Comparison of ENCODE assay signal across 12 cellular contexts in the genomic region with DNA sequence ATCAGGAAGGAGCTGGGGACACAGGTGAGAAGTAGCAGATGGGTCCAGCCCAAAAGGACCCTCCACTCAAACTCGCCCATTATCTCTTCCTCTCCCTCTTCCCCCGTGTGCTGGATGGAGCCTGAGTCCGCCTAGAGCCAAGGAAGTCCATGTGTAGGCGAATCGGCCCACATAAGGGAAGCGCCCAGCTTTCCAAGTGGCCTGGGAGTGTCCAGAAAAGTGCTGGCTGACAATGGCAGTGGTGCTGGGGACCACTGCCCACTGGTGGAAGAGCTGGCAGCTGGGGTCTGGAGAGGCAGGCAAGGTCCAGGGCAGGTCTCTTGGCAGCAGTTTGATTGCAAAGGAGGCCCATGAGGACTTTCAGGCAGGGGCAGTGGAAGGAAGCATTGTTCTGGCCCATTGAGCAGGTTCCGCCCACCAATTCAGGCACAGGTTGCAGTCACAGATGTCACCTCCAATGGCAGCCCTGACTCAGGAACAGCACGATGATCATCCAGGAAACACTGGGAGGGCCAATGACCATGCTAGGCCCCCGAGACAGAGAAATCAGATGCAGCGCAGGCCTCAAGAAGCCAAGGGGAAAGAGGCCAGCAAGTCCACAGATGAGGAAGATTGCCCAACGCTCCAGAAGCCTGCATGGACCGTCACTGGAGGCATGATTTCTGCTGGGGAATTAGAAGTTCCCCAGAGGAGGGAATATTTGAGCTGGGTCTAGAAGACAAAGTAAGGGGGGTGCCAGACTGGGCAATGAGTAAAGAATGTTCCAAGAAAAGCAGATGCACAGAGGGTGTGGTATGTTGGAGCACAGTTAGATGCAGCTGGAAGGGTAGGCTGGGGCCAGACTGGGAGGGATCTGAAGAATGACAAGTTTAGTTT. TPM values are rescaled to one million over a fixed set of nuclear protein-coding genes. Genes with fewer than 3 reads are reported as not detected.
DNase-seq lines count a peak whose midpoint lies in the region; ATAC-seq, FAIRE-seq and TF ChIP-seq lines count a peak whose summit lies in the region.
"Had no signal": no experiment of that assay in that cellular context is flagged by ENCODE, and none has a peak within 500 bp of the region (broad histone marks: within the 10 kb centered on the region; RNA-seq: fewer than 3 reads in every experiment).

No MANE protein-coding gene starts in this region.

- H3K4me3 Mint-ChIP-seq in GM23338, result peak overlapping the region; percentile 91

- no peak overlapping the region for H4K5ac ChIP-seq in H1 (ENCODE audit: insufficient read length, low read depth, low read length)

- FAIRE-seq in A549 (lab: Jason Lieb, UNC) (no peak), H1 (lab: Jason Lieb, UNC) (no peak), H54 (lab: Jason Lieb, UNC) (no peak)

- no peak overlapping the region for H3K14ac ChIP-seq in H1 (ENCODE audit: insufficient read length)

- H3K18ac ChIP-seq in H1 (ENCODE audit: extremely low read depth, low read length), result no peak overlapping the region; the same call in 1 of the 2 replicates

- H3K9ac ChIP-seq in H1 (replicated peaks in 1 of 4; ENCODE audit: extremely low read depth in 1 of 4, low read depth in 3 of 4, low read length in 3 of 4), result no peak overlapping the region

- H2BK20ac ChIP-seq in H1 (ENCODE audit: low read length), result no peak overlapping the region

- CTCF ChIA-PET in A549 (lab: Yijun Ruan, JAX), result interaction anchor here (0.6 to 32.8 kb wide), 11 partner anchors 5 to 111 kb away, joined by 3 to 851 read pairs (median 12); partner anchors contain the start of gene HAPLN3
- CTCF ChIA-PET in H1 (lab: Charles Lee; ENCODE audit: partially characterized antibody), result interaction anchor here (0.7 to 2.8 kb wide), 9 partner anchors 27 to 261 kb away, joined by 3 to 13 read pairs (median 3); no protein-coding TSS in a partner anchor

- peaks cover 22% of the 10 kb centered on the region for H3F3A ChIP-seq in GM23338 (replicated peaks; ENCODE audit: low read depth)

- no peak overlapping the region for H3K4me3 ChIP-seq in A549
- H3K4me3 ChIP-seq in GM23338, result peak overlapping the region; percentile 99
- peak overlapping the region in 2 of 4 experiments; percentile 74 to 89; a peak in 6 of 8 replicates for H3K4me3 ChIP-seq in H1 (ENCODE audit: extremely low read depth in 1 of 4, insufficient read depth in 2 of 4, low read depth in 3 of 4, low read length in 4 of 4)

- peak overlapping the region; percentile 90 for H3K27ac Mint-ChIP-seq in GM23338

- peaks cover 9% of the 10 kb centered on the region; the same call in 1 of the 2 replicates for H3K23me2 ChIP-seq in H1 (ENCODE audit: low read depth, low read length)

- TF ChIP-seq CTCF in A549 (IDR thresholded peaks at IDR 0.05), result no peak
- TF ChIP-seq CTCF in GM23338 (conservative IDR thresholded peaks at IDR 0.05; ENCODE audit: low read depth in 2 of 2), result no peak
- no peak for TF ChIP-seq CTCF in H1 (IDR thresholded peaks at IDR 0.05; ENCODE audit: control extremely low read depth in 1 of 3, insufficient read depth in 1 of 3, low read depth in 1 of 3, low read length in 3 of 3)

- H3K27me3 Mint-ChIP-seq in GM23338 (ENCODE audit: insufficient read depth, low read depth, poor library complexity), result peaks cover 14% of the 10 kb centered on the region
- H3K27me3 Mint-ChIP-seq: B cell had no signal

- H2BK12ac ChIP-seq in H1 (ENCODE audit: low read depth, low read length), result no peak overlapping the region

- no peaks in the 10 kb centered on the region for H3K9me2 ChIP-seq in GM23338 (ENCODE audit: insufficient read depth)

- TF ChIP-seq POLR2A in A549 (IDR thresholded peaks at IDR 0.05; ENCODE audit: low read length) (no peak), H1 (IDR thresholded peaks at IDR 0.05; ENCODE audit: control extremely low read depth in 1 of 2, low read depth in 2 of 2, low read length in 2 of 2) (no peak), H54 (IDR thresholded peaks at IDR 0.05; ENCODE audit: low read depth, low read length) (no peak)

- H4K91ac ChIP-seq in H1 (replicated peaks; ENCODE audit: insufficient read length, low read length), result no peak overlapping the region

- WGBS in A549 (ENCODE audit: missing lambda C conversion rate), result 91% methylated on average over 12 of the region's 12 CpGs
- 95% methylated on average over 11 of the region's 12 CpGs; no CpG with 5 or more reads in 1 of the 2 experiments for whole genome bisulfite sequencing in H1 (ENCODE audit: extremely low coverage in 1 of 2, insufficient coverage in 1 of 2, insufficient read length in 1 of 2, insufficient replicate concordance in 2 of 2, low coverage in 1 of 2, low lambda C conversion rate in 2 of 2, missing lambda C conversion rate in 1 of 2), 2 experiments

- H2AFZ ChIP-seq in GM23338 (no peak overlapping the region), H1 (ENCODE audit: low read length) (no peak overlapping the region)

- no peak for ATAC-seq in A549
- ATAC-seq in GM23338, result no peak
- ATAC-seq in left lobe of liver, result no peak
- ATAC-seq: lower lobe of right lung had no signal

- peaks cover 74% of the 10 kb centered on the region for H3K36me3 Mint-ChIP-seq in GM23338 (ENCODE audit: low read depth)

- peak overlapping the region in 1 of 2 experiments; percentile 89; a peak in 2 of 6 replicates for H3K27ac ChIP-seq in A549
- H3K27ac ChIP-seq in GM23338 (ENCODE audit: low read depth), result peak overlapping the region; percentile 66
- H3K27ac ChIP-seq in H1 (ENCODE audit: low read depth, low read length), result peak overlapping the region; percentile 17; the same call in 1 of the 2 replicates
- H3K27ac ChIP-seq: brain microvascular endothelial cell, lower lobe of right lung had no signal

- DNase-seq in A549 (ENCODE audit: low read depth in 1 of 2, low spot score in 1 of 2) (no peak), GM23338 (ENCODE audit: low spot score) (no peak), H1 (ENCODE audit: low read depth in 1 of 2, low spot score in 2 of 2) (no peak), myocyte (ENCODE audit: low read depth) (peak; percentile 24), H54 (ENCODE audit: insufficient read length, low spot score) (no peak), NCI-H1092 treated with DMSO at 0.1 percent for 48 hours (lab: John Stamatoyannopoulos, UW) (no peak), left lobe of liver (ENCODE audit: low spot score) (no peak), NCI-H1105 (lab: John Stamatoyannopoulos, UW) (no peak)
- DNase-seq: brain microvascular endothelial cell, lower lobe of right lung, retina had no signal

- H3K27me3 ChIP-seq in GM23338 (ENCODE audit: insufficient read depth) (no peaks in the 10 kb centered on the region), H1 (replicated peaks in 1 of 4; ENCODE audit: control insufficient read depth in 3 of 4, extremely low read depth in 1 of 4, insufficient read depth in 3 of 4, low read length in 3 of 4) (no peaks in the 10 kb centered on the region)
- H3K27me3 ChIP-seq: brain microvascular endothelial cell had no signal

- H3K4ac ChIP-seq in H1 (replicated peaks; ENCODE audit: insufficient read length, low read depth, low read length), result no peak overlapping the region

- no peak for TF ChIP-seq RAD21 in A549 (conservative IDR thresholded peaks at IDR 0.05 in 1 of 2, IDR thresholded peaks at IDR 0.05 in 1 of 2)
- no peak for TF ChIP-seq RAD21 in H1 (IDR thresholded peaks at IDR 0.05 in 1 of 2, conservative IDR thresholded peaks at IDR 0.05 in 1 of 2; ENCODE audit: low read depth in 2 of 2, low read length in 2 of 2)

- H3K9me3 Mint-ChIP-seq in GM23338, result no peaks in the 10 kb centered on the region

- POLR2A ChIA-PET in A549 (lab: Yijun Ruan, JAX), result interaction anchor here (3.4 kb wide), 1 partner anchor 72 kb away, joined by 40 read pairs; no protein-coding TSS in a partner anchor
- POLR2A ChIA-PET in H1 (lab: Charles Lee; ENCODE audit: partially characterized antibody), result interaction anchor here (0.6 to 27.2 kb wide), 6 partner anchors 13 to 89 kb away, joined by 3 to 607 read pairs (median 16); partner anchors contain the start of gene HAPLN3

- no peak overlapping the region for H2AK5ac ChIP-seq in H1 (ENCODE audit: low read depth, low read length)

- H2BK15ac ChIP-seq in H1 (ENCODE audit: low read length), result no peak overlapping the region

- no peak overlapping the region; the same call in 1 of the 2 replicates for H4K8ac ChIP-seq in H1 (ENCODE audit: extremely low read depth, insufficient read depth, low read length)

- H3K36me3 ChIP-seq in GM23338 (ENCODE audit: insufficient read depth), result peaks cover 44% of the 10 kb centered on the region
- H3K36me3 ChIP-seq in H1 (ENCODE audit: control insufficient read depth in 2 of 4, insufficient read depth in 4 of 4, low read length in 3 of 4), result peaks cover 43 to 68% (median 56%) of the 10 kb centered on the region in 4 experiments

- H3K4me2 ChIP-seq in A549 (peak overlapping the region; percentile 88; the same call in 2 of the 3 replicates), GM23338 (peak overlapping the region; percentile 99), H1 (ENCODE audit: insufficient read depth in 1 of 2, low read depth in 2 of 2, low read length in 2 of 2) (peak overlapping the region; percentile 70 to 89)

- H3K4me1 ChIP-seq in A549, result peaks cover 35% of the 10 kb centered on the region
- H3K4me1 ChIP-seq in GM23338 (ENCODE audit: insufficient read depth), result peaks cover 34% of the 10 kb centered on the region
- peaks cover 2 to 34% (median 26%) of the 10 kb centered on the region in 4 experiments for H3K4me1 ChIP-seq in H1 (replicated peaks in 1 of 4; ENCODE audit: control insufficient read depth in 3 of 4, insufficient read depth in 4 of 4, low read length in 3 of 4)

- no peak overlapping the region for H2BK120ac ChIP-seq in H1 (replicated peaks; ENCODE audit: low read depth, low read length)

- peaks cover 49% of the 10 kb centered on the region for H3K79me2 ChIP-seq in GM23338 (replicated peaks; ENCODE audit: insufficient read depth)
- peaks cover 11 to 70% of the 10 kb centered on the region in 2 experiments for H3K79me2 ChIP-seq in H1 (ENCODE audit: control insufficient read depth in 1 of 2, insufficient read depth in 2 of 2, low read length in 2 of 2)

- peaks cover 27% of the 10 kb centered on the region for H3K79me1 ChIP-seq in H1 (ENCODE audit: low read depth, low read length)

- peaks cover 37% of the 10 kb centered on the region for H4K20me1 ChIP-seq in GM23338 (replicated peaks; ENCODE audit: insufficient read depth)
- peaks cover 40 to 52% of the 10 kb centered on the region in 2 experiments for H4K20me1 ChIP-seq in H1 (replicated peaks in 1 of 2; ENCODE audit: control insufficient read depth in 1 of 2, insufficient read depth in 2 of 2, low read length in 2 of 2)

- H3K9me3 ChIP-seq in A549, result no peaks in the 10 kb centered on the region
- no peaks in the 10 kb centered on the region for H3K9me3 ChIP-seq in H1 (ENCODE audit: insufficient read depth in 2 of 2, low read depth in 1 of 2, low read length in 1 of 2)
- H3K9me3 ChIP-seq: lower lobe of right lung had no signal

- TF ChIP-seq EP300 in A549 (IDR thresholded peaks at IDR 0.05) (no peak), H1 (IDR thresholded peaks at IDR 0.05; ENCODE audit: borderline replicate concordance in 1 of 2, low read depth in 2 of 2, low read length in 2 of 2) (no peak)

- H2BK5ac ChIP-seq in H1 (ENCODE audit: low read depth, low read length), result no peak overlapping the region; the same call in 1 of the 2 replicates

- H3K4me1 Mint-ChIP-seq in GM23338, result peaks cover 64% of the 10 kb centered on the region

- no peak overlapping the region for H3K23ac ChIP-seq in H1 (ENCODE audit: insufficient read length)

- no peak overlapping the region for H3K56ac ChIP-seq in H1 (replicated peaks; ENCODE audit: insufficient read length, low read depth, low read length)

RNA-seq across cellular contexts. Expression of gene MFGE8, which starts 3.0 kb away (rescaled TPM):
- polyA plus RNA-seq in A549 (2011; rRNA removed) (206 and 213 TPM in 2 replicates), A549 (2017; fragmentation: RNase III; extraction: RNeasy Plus Mini Kit Qiagen cat#74134 plus additional on column Dnase treatment) (403 to 506 TPM (median 446 TPM) in 3 replicates), GM23338 (2016; fragmentation: Nextera tagmentation; extraction: Ambion mirVana) (246 and 279 TPM in 2 replicates), H1 (2011; rRNA removed) (2,117 and 2,643 TPM in 2 replicates)
- polyA plus RNA-seq in A549 (2012; cell fraction: cytosol; rRNA removed), result 330 and 384 TPM in 2 replicates
- 1,238 and 1,252 TPM in 2 replicates for polyA plus RNA-seq in A549 (2012; cell fraction: nucleus; rRNA removed)
- 165 and 194 TPM in 2 replicates for polyA minus RNA-seq in A549 (2011; rRNA and poly(A)+ RNA removed)
- 586 and 671 TPM in 2 replicates for total RNA-seq in GM23338 (2014; rRNA removed; shearing (Covaris generic))
- total RNA-seq in H1 (2021; fragmentation: NEBNext Ultra II Directional; extraction: Animal tissue kit (Norgen Biotek cat#: 25700)), result 1,211 and 1,237 TPM in 2 replicates
- 1,895 TPM for polyA plus RNA-seq in H1 (2011; cell fraction: cytosol; rRNA removed)
- polyA plus RNA-seq in H1 (2011; cell fraction: nucleus; rRNA removed), result 4,441 TPM
- 1,613 to 2,038 TPM (median 1,926 TPM) in 4 replicates for polyA plus RNA-seq in H1 (2012, experiment 1 of 2)
- 1,448 TPM for polyA plus RNA-seq in H1 (2012, experiment 2 of 2)
- 955 TPM for polyA plus RNA-seq in H1 (2013, experiment 1 of 2)
- 930 TPM for polyA plus RNA-seq in H1 (2013, experiment 2 of 2)
- 1,165 and 1,269 TPM in 2 replicates for polyA minus RNA-seq in H1 (2011; rRNA and poly(A)+ RNA removed)
- 1,023 TPM for polyA minus RNA-seq in H1 (2011; cell fraction: cytosol; rRNA and poly(A)+ RNA removed)
- 1,091 TPM for polyA minus RNA-seq in H1 (2011; cell fraction: nucleus; rRNA and poly(A)+ RNA removed)
- total RNA-seq in myocyte (149 and 193 TPM in 2 replicates), left lobe of liver (29.1 TPM)
- 797 TPM for polyA plus RNA-seq in myocyte (2012)

RNA-seq across cellular contexts. Expression of gene HAPLN3, which starts 14.8 kb away (rescaled TPM):
- polyA plus RNA-seq in A549 (2011; rRNA removed) (7.5 and 8.5 TPM in 2 replicates), A549 (2017; fragmentation: RNase III; extraction: RNeasy Plus Mini Kit Qiagen cat#74134 plus additional on column Dnase treatment) (39.7 to 54.3 TPM (median 45.3 TPM) in 3 replicates), GM23338 (2016; fragmentation: Nextera tagmentation; extraction: Ambion mirVana) (21.4 and 22.7 TPM in 2 replicates), H1 (2011; rRNA removed) (79.7 and 115 TPM in 2 replicates)
- polyA plus RNA-seq in A549 (2012; cell fraction: cytosol; rRNA removed), result 45.3 and 47.5 TPM in 2 replicates
- 188 and 231 TPM in 2 replicates for polyA plus RNA-seq in A549 (2012; cell fraction: nucleus; rRNA removed)
- polyA minus RNA-seq in A549 (2011; rRNA and poly(A)+ RNA removed), result 5.4 and 5.8 TPM in 2 replicates
- 45.2 and 62.6 TPM in 2 replicates for total RNA-seq in GM23338 (2014; rRNA removed; shearing (Covaris generic))
- 76.2 and 80.9 TPM in 2 replicates for total RNA-seq in H1 (2021; fragmentation: NEBNext Ultra II Directional; extraction: Animal tissue kit (Norgen Biotek cat#: 25700))
- polyA plus RNA-seq in H1 (2011; cell fraction: cytosol; rRNA removed), result 102 TPM
- 143 TPM for polyA plus RNA-seq in H1 (2011; cell fraction: nucleus; rRNA removed)
- 49.1 to 81.6 TPM (median 72.4 TPM) in 4 replicates for polyA plus RNA-seq in H1 (2012, experiment 1 of 2)
- 68.3 TPM for polyA plus RNA-seq in H1 (2012, experiment 2 of 2)
- 61.1 TPM for polyA plus RNA-seq in H1 (2013, experiment 1 of 2)
- 63.9 TPM for polyA plus RNA-seq in H1 (2013, experiment 2 of 2)
- polyA minus RNA-seq in H1 (2011; rRNA and poly(A)+ RNA removed), result 17.3 and 31.2 TPM in 2 replicates
- 40.7 TPM for polyA minus RNA-seq in H1 (2011; cell fraction: cytosol; rRNA and poly(A)+ RNA removed)
- polyA minus RNA-seq in H1 (2011; cell fraction: nucleus; rRNA and poly(A)+ RNA removed), result 26.8 TPM
- total RNA-seq in myocyte (8.7 and 11.9 TPM in 2 replicates), left lobe of liver (1.0 TPM)
- 17.5 TPM for polyA plus RNA-seq in myocyte (2012)
